In the genomic region with DNA sequence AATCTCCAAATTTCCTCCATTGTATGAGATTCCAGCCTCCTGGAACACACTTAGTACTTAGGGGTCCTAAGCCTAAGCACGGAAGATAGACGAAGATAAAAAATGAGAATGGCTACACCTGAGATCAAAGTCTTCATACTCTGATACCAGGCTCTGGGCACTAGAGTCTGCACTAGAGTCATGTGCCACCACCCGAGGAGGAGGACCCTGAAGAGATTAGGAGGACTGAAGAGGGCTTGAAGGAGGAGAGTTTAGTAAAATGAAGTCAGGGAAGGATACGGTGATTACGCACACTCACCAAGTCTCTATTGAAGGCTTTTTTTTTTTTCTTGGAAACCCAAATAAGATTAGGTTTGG, we compare ENCODE assay signal across 8 cellular contexts. TPM values are rescaled to one million over a fixed set of nuclear protein-coding genes. Genes with fewer than 3 reads are reported as not detected.
A peak's percentile ranks its signal among the peaks of the same experiment; 100 is the strongest.
DNase-seq lines count a peak whose midpoint lies in the region; ATAC-seq and TF ChIP-seq lines count a peak whose summit lies in the region.

No MANE protein-coding gene starts in this region.

- 66% methylated on average over 5 of the region's 5 CpGs for WGBS in esophagus muscularis mucosa
- whole genome bisulfite sequencing in psoas muscle, 3 donors: 57 to 70% (median 62%) methylated on average over 5 of the region's 5 CpGs

- peak overlapping the region; percentile 79 to 95 (median 89) for H3K27ac ChIP-seq in Peyer's patch
- H3K27ac ChIP-seq in esophagus muscularis mucosa (replicated peaks in 1 of 4): peak overlapping the region; percentile 86 to 93 (median 88)
- peak overlapping the region; percentile 92 for H3K27ac ChIP-seq in psoas muscle

- no peaks in the 10 kb centered on the region for H3K36me3 ChIP-seq in Peyer's patch
- peaks cover 0 to 17% (median 3%) of the 10 kb centered on the region in 4 donors for H3K36me3 ChIP-seq in esophagus muscularis mucosa
- peaks cover 0 to 8% of the 10 kb centered on the region in 2 donors for H3K36me3 ChIP-seq in psoas muscle (ENCODE audit: insufficient read depth in 1 of 2, low read depth in 1 of 2)

- TF ChIP-seq POLR2A in Peyer's patch (IDR thresholded peaks at IDR 0.05) (no peak), esophagus muscularis mucosa (IDR thresholded peaks at IDR 0.05; ENCODE audit: low read depth) (no peak), erythroblast (IDR thresholded peaks at IDR 0.05; ENCODE audit: low read length) (no peak)

- intact Hi-C loops in esophagus muscularis mucosa (cut with DNase I): no loop called here
- intact Hi-C loops in psoas muscle (cut with DNase I): no loop called here

- no peak for TF ChIP-seq EP300 in esophagus muscularis mucosa (IDR thresholded peaks at IDR 0.05)

- H3K9me3 ChIP-seq in Peyer's patch (no peaks in the 10 kb centered on the region), esophagus muscularis mucosa (no peaks in the 10 kb centered on the region), psoas muscle (no peaks in the 10 kb centered on the region)

- peak in 1 of 4 donors; percentile 1 for ATAC-seq in psoas muscle

- TF ChIP-seq CTCF in Peyer's patch (IDR thresholded peaks at IDR 0.05) (no peak), esophagus muscularis mucosa (IDR thresholded peaks at IDR 0.05) (no peak), psoas muscle (IDR thresholded peaks at IDR 0.05) (no peak)

- in situ Hi-C loops in ACHN (cut with HindIII; ENCODE audit: low pct_ligation_motif_present, low pct_unique_long_range_greater_than_20kb, low sequenced_read_pairs): no loop called here

- DNase-seq in Peyer's patch: no peak
- no peak for DNase-seq in esophagus muscularis mucosa (ENCODE audit: extremely low spot score)
- no peak for DNase-seq in psoas muscle
- DNase-seq in NOMO-1 treated with DMSO at 0.1 percent for 48 hours (lab: John Stamatoyannopoulos, UW; ENCODE audit: unreplicated experiment): no peak
- DNase-seq in ACHN: no peak
- no peak for DNase-seq in GF-D8 (lab: John Stamatoyannopoulos, UW)
- no peak for DNase-seq in erythroblast (lab: John Stamatoyannopoulos, UW)

- H3K4me1 ChIP-seq in Peyer's patch: peaks cover 0 to 9% (median 4%) of the 10 kb centered on the region in 4 donors
- peaks cover 14 to 22% (median 17%) of the 10 kb centered on the region in 4 donors for H3K4me1 ChIP-seq in esophagus muscularis mucosa
- H3K4me1 ChIP-seq in psoas muscle: peaks cover 16% of the 10 kb centered on the region

- H3K4me3 ChIP-seq in GM08714 (ENCODE audit: low read length): peak overlapping the region; percentile 24; the same call in 1 of the 2 replicates
- peak overlapping the region; percentile 52 to 77 (median 56) for H3K4me3 ChIP-seq in Peyer's patch
- H3K4me3 ChIP-seq in esophagus muscularis mucosa: peak overlapping the region; percentile 54 to 68 (median 56)
- peak overlapping the region; percentile 71 for H3K4me3 ChIP-seq in psoas muscle

- H3K27me3 ChIP-seq in Peyer's patch (no peaks in the 10 kb centered on the region), esophagus muscularis mucosa (no peaks in the 10 kb centered on the region), psoas muscle (ENCODE audit: insufficient read depth in 3 of 3, low read length in 2 of 3) (no peaks in the 10 kb centered on the region)

RNA-seq across cellular contexts. Expression of a gene that starts 0.6 kb away (rescaled TPM):
- total RNA-seq in Peyer's patch: 10 to 100 TPM in 1 of 4 donors, 1 to 10 TPM in 1, not detected in 2; 3.1 to 11.6 TPM
- 1 to 10 TPM; 2.9 to 6.5 (median 4.8) TPM for total RNA-seq in esophagus muscularis mucosa
- 10 to 100 TPM in 2 of 4 donors, 1 to 10 TPM in 2; 6.7 to 14.6 (median 10.6) TPM for total RNA-seq in psoas muscle
- 10 to 100 TPM; 11.2 to 18.8 (median 18.3) TPM for polyA plus RNA-seq in psoas muscle

RNA-seq across cellular contexts. Expression of a gene that starts 9.6 kb away (rescaled TPM):
- total RNA-seq in Peyer's patch: under 1 TPM; 0.18 to 0.94 (median 0.84) TPM
- total RNA-seq in esophagus muscularis mucosa: 10 to 100 TPM in 2 of 4 donors, 1 to 10 TPM in 2; 2.5 to 11.0 (median 7.8) TPM
- 10 to 100 TPM; 42.3 to 86.7 (median 67.9) TPM for total RNA-seq in psoas muscle
- polyA plus RNA-seq in psoas muscle: 10 to 100 TPM; 15.2 to 31.3 (median 30.1) TPM

RNA-seq across cellular contexts. Expression of a gene that starts 14.7 kb away (rescaled TPM):
- total RNA-seq in Peyer's patch (10 to 100 TPM in 1 of 4 donors, 1 to 10 TPM in 3; 1.4 to 18.2 (median 4.4) TPM), esophagus muscularis mucosa (under 1 TPM in 2 of 4 donors, not detected in 2; 0.78 to 0.99 TPM), psoas muscle (1 to 10 TPM in 2 of 4 donors, under 1 TPM in 2; 0.57 to 1.2 (median 0.84) TPM)
- polyA plus RNA-seq in psoas muscle: under 1 TPM; 0.03 to 0.25 (median 0.25) TPM

RNA-seq across cellular contexts. Expression of a gene that starts 21.4 kb away (rescaled TPM):
- total RNA-seq in Peyer's patch (100 to 1,000 TPM in 3 of 4 donors, 1 to 10 TPM in 1; 1.7 to 198 (median 143) TPM), esophagus muscularis mucosa (not detected), psoas muscle (not detected)
- polyA plus RNA-seq in psoas muscle: under 1 TPM in 1 of 3 donors, not detected in 2; 0.03 TPM

RNA-seq across cellular contexts. Expression of a gene that starts 34.9 kb away (rescaled TPM):
- total RNA-seq in Peyer's patch: 10 to 100 TPM in 1 of 4 donors, 1 to 10 TPM in 2, under 1 TPM in 1; 0.35 to 23.9 (median 3.4) TPM
- 10 to 100 TPM in 3 of 4 donors, 1 to 10 TPM in 1; 8.3 to 15.4 (median 13.4) TPM for total RNA-seq in esophagus muscularis mucosa
- total RNA-seq in psoas muscle: 10 to 100 TPM in 2 of 4 donors, 1 to 10 TPM in 2; 9.0 to 10.7 (median 10.2) TPM
- 10 to 100 TPM in 2 of 3 donors, 1 to 10 TPM in 1; 2.6 to 14.5 (median 13.7) TPM for polyA plus RNA-seq in psoas muscle
